9 cellular contexts compared by ENCODE assay signal in the genomic region with DNA sequence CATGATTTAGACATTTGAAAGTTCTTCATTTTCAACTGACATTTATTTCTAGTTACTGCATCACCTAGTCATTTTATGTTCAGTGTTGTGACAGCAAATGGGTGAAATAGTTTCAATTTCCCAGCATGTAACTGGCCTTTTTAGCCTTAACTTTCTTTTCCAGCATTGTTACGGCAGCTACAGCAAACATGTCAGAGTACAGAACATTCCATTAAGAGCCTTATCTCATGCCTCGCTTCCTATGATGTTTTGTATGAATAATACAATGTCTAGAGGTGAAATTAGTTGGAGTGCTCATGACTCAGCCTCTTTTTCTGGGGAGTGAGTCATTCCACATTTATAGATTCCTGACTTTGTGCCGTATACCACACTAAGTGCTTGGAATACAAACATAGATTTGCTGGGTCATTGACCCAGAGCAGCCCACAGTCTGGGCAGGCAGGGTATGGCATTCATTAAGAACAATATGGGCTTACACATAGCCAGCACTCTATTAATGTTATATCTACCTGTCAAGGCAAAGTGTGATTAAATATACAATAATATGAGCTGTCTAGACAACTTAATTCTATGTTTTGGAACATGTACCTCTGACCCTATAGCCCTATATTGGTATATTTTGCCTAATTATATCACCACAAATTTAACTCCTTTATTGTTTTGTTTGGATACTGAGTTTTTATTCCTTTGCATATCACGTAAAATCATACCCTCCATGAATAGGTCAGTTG.
DNase-seq lines count a peak whose midpoint lies in the region; ATAC-seq and TF ChIP-seq lines count a peak whose summit lies in the region.
"Had no signal": no experiment of that assay in that cellular context is flagged by ENCODE, and none has a peak within 500 bp of the region (broad histone marks: within the 10 kb centered on the region; RNA-seq: fewer than 3 reads in every experiment).

No MANE protein-coding gene starts in this region.

- H3K4me1 Mint-ChIP-seq in activated CD4-positive, alpha-beta T cell treated with anti-CD3 and anti-CD28 coated beads, Interleukin-2, amount 10 ng/mL, durations not matched to agents 24 days and 14 days = no peaks in the 10 kb centered on the region
- H3K4me1 Mint-ChIP-seq: central memory CD8-positive, alpha-beta T cell had no signal

- H3K9me3 Mint-ChIP-seq in activated CD4-positive, alpha-beta T cell treated with anti-CD3 and anti-CD28 coated beads, Interleukin-2, amount 10 ng/mL, durations not matched to agents 24 days and 14 days = peaks cover 6% of the 10 kb centered on the region

- peak; percentile 90 for DNase-seq in DMS79 (lab: John Stamatoyannopoulos, UW)
- DNase-seq in NCI-H460 (ENCODE audit: extremely low read depth, low read depth) = peak; percentile 76
- DNase-seq in fibroblast of gingiva (ENCODE audit: low read depth) = peak; percentile 89
- DNase-seq in pulmonary artery endothelial cell (ENCODE audit: low read depth, low spot score) = peak; percentile 98
- DNase-seq in activated CD4-positive, alpha-beta T cell treated with anti-CD3 and anti-CD28 coated beads, Interleukin-2, amount 10 ng/mL, durations not matched to agents 24 days and 14 days = no peak
- DNase-seq in GM10266 (ENCODE audit: extremely low spot score) = no peak
- no peak for DNase-seq in amygdala (lab: John Stamatoyannopoulos, UW)

- no peak for ATAC-seq in HG02870 (IDR thresholded peaks at IDR 0.05; ENCODE audit: unreplicated experiment)

- intact Hi-C loops in activated CD4-positive, alpha-beta T cell treated with anti-CD3 and anti-CD28 coated beads, Interleukin-2, amount 10 ng/mL, durations not matched to agents 24 days and 14 days (cut with micrococcal nuclease) = no loop called here

- H3K36me3 Mint-ChIP-seq in activated CD4-positive, alpha-beta T cell treated with anti-CD3 and anti-CD28 coated beads, Interleukin-2, amount 10 ng/mL, durations not matched to agents 24 days and 14 days (ENCODE audit: low read depth) = no peaks in the 10 kb centered on the region

- no peak for TF ChIP-seq CTCF in GM10266 (IDR thresholded peaks at IDR 0.05; ENCODE audit: control insufficient read depth, insufficient read depth, low read depth, missing control alignments)

- no peaks in the 10 kb centered on the region for H3K27me3 Mint-ChIP-seq in activated CD4-positive, alpha-beta T cell treated with anti-CD3 and anti-CD28 coated beads, Interleukin-2, amount 10 ng/mL, durations not matched to agents 24 days and 14 days
- H3K27me3 Mint-ChIP-seq: central memory CD8-positive, alpha-beta T cell had no signal

- H3K27ac Mint-ChIP-seq in activated CD4-positive, alpha-beta T cell treated with anti-CD3 and anti-CD28 coated beads, Interleukin-2, amount 10 ng/mL, durations not matched to agents 24 days and 14 days = no peak overlapping the region

- no peak overlapping the region for H3K4me3 Mint-ChIP-seq in activated CD4-positive, alpha-beta T cell treated with anti-CD3 and anti-CD28 coated beads, Interleukin-2, amount 10 ng/mL, durations not matched to agents 24 days and 14 days
- H3K4me3 Mint-ChIP-seq: central memory CD8-positive, alpha-beta T cell had no signal

Comparison
In these comparisons a context has a peak if more than half of its experiments do, and no peak if none do; other contexts are left out.
1. DNase-seq: peak in DMS79 (single experiment), NCI-H460 (single experiment), fibroblast of gingiva (single experiment) and pulmonary artery endothelial cell (single experiment); none in activated CD4-positive, alpha-beta T cell treated with anti-CD3 and anti-CD28 coated beads, Interleukin-2, amount 10 ng/mL, durations not matched to agents 24 days and 14 days (single experiment), GM10266 (single experiment) and amygdala (0 of 56).